Comparison of ENCODE assay signal across 9 cellular contexts in the genomic region with DNA sequence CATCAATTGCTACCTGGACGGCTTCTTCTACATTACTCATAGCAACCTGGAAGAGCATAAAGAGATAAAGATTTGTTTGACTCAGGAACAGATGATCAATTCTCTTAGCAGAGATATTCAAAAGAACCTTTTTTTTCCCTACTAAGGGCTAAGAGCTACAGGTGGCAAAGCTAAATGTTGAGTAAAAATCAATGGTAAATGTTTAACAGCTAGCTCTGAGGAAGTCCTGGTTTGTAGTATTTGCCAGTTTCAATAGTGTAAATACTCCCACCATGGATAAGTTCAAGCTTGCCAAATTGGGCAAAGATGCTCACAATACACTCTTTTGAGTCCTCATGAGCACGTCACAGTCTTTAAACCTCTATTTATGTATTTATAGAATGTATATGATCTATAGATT.
"Had no signal": no experiment of that assay in that cellular context is flagged by ENCODE, and none has a peak within 500 bp of the region (broad histone marks: within the 10 kb centered on the region; RNA-seq: fewer than 3 reads in every experiment).

No MANE protein-coding gene starts in this region.

- H3K4me3 ChIP-seq: GM23248, HAP-1, K562 had no signal

- DNase-seq: GM23248, GOT3, H7, HFFc6, IMR-90, KG1 had no signal

- ATAC-seq: HCT116, K562 had no signal

- H3K27ac ChIP-seq: GM23248 had no signal

- H3K4me1 ChIP-seq: HAP-1 had no signal

- H3K36me3 ChIP-seq: HAP-1 had no signal

- H3K9ac ChIP-seq: GM23248 had no signal

- H3K9me3 ChIP-seq: HAP-1 had no signal
